ENCODE assay signal across 31 cellular contexts in genomic region chr18:77897606-77898005, GRCh38.
"Had no signal": no experiment of that assay in that cellular context is flagged by ENCODE, and none has a peak within 500 bp of the region (broad histone marks: within the 10 kb centered on the region; RNA-seq: fewer than 3 reads in every experiment).

No MANE protein-coding gene starts in this region.

- H3K36me3 ChIP-seq: adrenal gland, breast epithelium, MG63, Peyer's patch had no signal

- H3K4me1 ChIP-seq: breast epithelium had no signal

- H3K4me3 ChIP-seq: adrenal gland, body of pancreas, breast epithelium, MG63, Peyer's patch had no signal

- H3K9me3 ChIP-seq: adrenal gland, body of pancreas, breast epithelium, MG63, Peyer's patch had no signal

- DNase-seq: activated B cell treated with CpG ODN at 0.5 μM for 24 hours; activated CD4-positive, alpha-beta memory T cell treated with anti-CD3 and anti-CD28 coated beads for 36 hours; activated CD4-positive, alpha-beta T cell treated with anti-CD3 and anti-CD28 coated beads for 4 hours; activated CD4-positive, alpha-beta T cell treated with anti-CD3 and anti-CD28 coated beads, Interleukin-2, amount 50 U/mL, for 1 hour; activated CD4-positive, CD25-positive, alpha-beta regulatory T cell treated with anti-CD3 and anti-CD28 coated beads, Interleukin-2, amount 50 U/mL, for 72 hours; activated CD8-positive, alpha-beta memory T cell treated with anti-CD3 and anti-CD28 coated beads, Interleukin-2, amount 50 U/mL, for 4 hours; activated gamma-delta T cell treated with Interleukin-2 at 50 U/mL for 16 hours; activated naive CD4-positive, alpha-beta T cell treated with anti-CD3 and anti-CD28 coated beads for 36 hours; activated T-cell treated with anti-CD3 and anti-CD28 coated beads for 4 hours; activated T-cell treated with anti-CD3 and anti-CD28 coated beads, Interleukin-2, amount 50 U/mL, for 4 hours; adrenal gland; body of pancreas; Kasumi-1; KBM-7; MG63; MV-4-11; NCI-H1092; NCI-H1694; NCI-H1930; NCI-H2081 treated with DMSO at 0.1 percent for 48 hours; NCI-H2171 treated with DMSO at 0.1 percent for 48 hours; NCI-H2227 treated with DMSO at 0.1 percent for 48 hours; NCI-H526; Peyer's patch; RPMI8226; SHP77 treated with DMSO at 0.1 percent for 48 hours; T-helper 1 cell; T-helper 2 cell; T-helper 9 cell had no signal

- H3K27ac ChIP-seq: adrenal gland, body of pancreas, breast epithelium, Peyer's patch, VCaP had no signal

- H3K27me3 ChIP-seq: adrenal gland, body of pancreas had no signal
